Comparison of ENCODE assay signal across 8 cellular contexts in the genomic region with DNA sequence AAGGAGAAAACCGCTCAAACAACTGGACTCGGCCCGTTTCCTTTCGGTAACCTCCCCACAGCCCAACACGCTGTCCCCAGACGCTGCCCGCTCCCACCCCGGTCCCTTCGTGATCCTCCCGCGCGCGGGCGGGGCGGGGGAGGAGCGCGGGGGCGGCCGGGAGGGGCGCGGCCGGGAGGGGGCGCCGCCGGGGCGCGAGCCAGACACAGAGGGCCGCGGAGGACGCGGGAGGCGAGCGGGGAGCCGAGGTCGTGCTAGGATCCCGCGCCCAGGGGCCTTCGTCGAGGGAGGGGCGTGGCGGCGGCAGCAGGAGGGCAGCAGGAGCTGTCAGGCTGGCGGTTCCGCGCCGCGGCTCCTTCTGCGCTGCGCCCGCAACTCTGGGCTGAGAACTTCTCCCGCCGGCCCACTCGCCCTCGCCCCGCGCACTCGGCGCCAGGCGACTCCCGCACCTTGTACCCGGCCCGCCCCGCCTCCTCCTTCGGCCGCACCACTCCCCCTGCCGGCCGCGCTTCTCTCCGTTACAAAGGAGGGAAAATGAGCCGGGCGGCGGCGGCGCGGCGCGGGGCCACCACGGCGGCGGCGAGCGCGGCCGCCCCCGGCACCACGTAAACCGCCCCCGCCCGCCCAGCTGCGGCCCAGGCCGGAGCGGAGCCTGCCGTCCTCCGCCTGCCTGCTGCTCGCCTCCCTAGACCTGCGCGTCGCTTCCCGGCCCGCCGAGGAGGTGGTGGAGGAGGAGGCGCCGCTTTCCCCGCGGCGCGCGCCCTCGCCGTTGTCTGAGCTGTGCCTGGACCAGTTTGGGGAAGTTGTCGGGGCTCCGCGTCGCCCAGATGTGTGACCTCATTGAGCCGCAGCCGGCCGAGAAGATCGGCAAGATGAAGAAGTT. TPM values are rescaled to one million over a fixed set of nuclear protein-coding genes. Genes with fewer than 3 reads are reported as not detected.
DNase-seq lines count a peak whose midpoint lies in the region; ATAC-seq and TF ChIP-seq lines count a peak whose summit lies in the region.

Gene CDK14 (plus strand): TSS at position 521 of the 883 bp plus-strand sequence. CDS start 307 bp downstream, at position 828.

- H3K4me3 ChIP-seq in GM23248: peak within 1 kb of the TSS; percentile 93
- H3K4me3 ChIP-seq in SJCRH30: peak within 1 kb of the TSS; percentile 92
- H3K4me3 ChIP-seq in body of pancreas: peak within 1 kb of the TSS; percentile 59 to 69
- peak within 1 kb of the TSS; percentile 76 for H3K4me3 ChIP-seq in iPS-18a (ENCODE audit: low read length)

- peak in 6 of 7 experiments; percentile 40 to 79 (median 50) for TF ChIP-seq CTCF in body of pancreas (IDR thresholded peaks at IDR 0.05)

- TF ChIP-seq POLR2A in body of pancreas (IDR thresholded peaks at IDR 0.05): peak; percentile 31 to 57 (median 47)

- peaks cover 33% of the 10 kb centered on the region for H3F3A ChIP-seq in GM23248 (ENCODE audit: insufficient read depth)

- H3K4me1 ChIP-seq in GM23248 (ENCODE audit: insufficient read depth) (peaks cover 44% of the 10 kb centered on the region), SJCRH30 (peaks cover 24% of the 10 kb centered on the region), body of pancreas (peaks cover 23% of the 10 kb centered on the region), iPS-18a (ENCODE audit: control insufficient read depth, low read depth, low read length) (no peaks in the 10 kb centered on the region)

- H3K36me3 ChIP-seq in GM23248 (ENCODE audit: low read depth) (no peaks in the 10 kb centered on the region), SJCRH30 (peaks cover 9% of the 10 kb centered on the region), body of pancreas (replicated peaks in 1 of 2; ENCODE audit: insufficient read depth in 1 of 2, low read depth in 2 of 2) (no peaks in the 10 kb centered on the region), iPS-18a (ENCODE audit: control insufficient read depth, low read depth, low read length) (no peaks in the 10 kb centered on the region)

- peaks cover 46% of the 10 kb centered on the region for H3K79me2 ChIP-seq in GM23248 (ENCODE audit: insufficient read depth)

- no peaks in the 10 kb centered on the region for H3K27me3 ChIP-seq in GM23248 (replicated peaks; ENCODE audit: insufficient read depth)
- H3K27me3 ChIP-seq in SJCRH30: no peaks in the 10 kb centered on the region
- H3K27me3 ChIP-seq in body of pancreas: no peaks in the 10 kb centered on the region
- H3K27me3 ChIP-seq in iPS-18a (ENCODE audit: control insufficient read depth, insufficient read depth, low read length): peaks cover 8% of the 10 kb centered on the region

- WGBS in GM23248 (ENCODE audit: low coverage in 1 of 2, low lambda C conversion rate in 2 of 2, missing lambda C conversion rate in 2 of 2), 2 experiments: 0% methylated on average over 59 to 98 of the region's 118 CpGs
- 1% methylated on average over 41 to 98 of the region's 118 CpGs for WGBS in body of pancreas, 2 donors

- H4K20me1 ChIP-seq in GM23248 (ENCODE audit: insufficient read depth): no peaks in the 10 kb centered on the region

- DNase-seq in NCI-H1436 (lab: John Stamatoyannopoulos, UW): peak; percentile 56
- no peak for DNase-seq in NCI-H1436 treated with DMSO at 0.1 percent for 48 hours (lab: John Stamatoyannopoulos, UW)
- peak; percentile 91 for DNase-seq in GM23248
- peak; percentile 63 for DNase-seq in KG1 (lab: John Stamatoyannopoulos, UW)
- DNase-seq in SJCRH30: peak; percentile 86
- peak; percentile 84 to 90 (median 84) for DNase-seq in body of pancreas
- peak; percentile 89 for DNase-seq in sciatic nerve (ENCODE audit: low spot score)

- H3K27ac ChIP-seq in GM23248 (peak within 1 kb of the TSS; percentile 80), SJCRH30 (peak within 1 kb of the TSS; percentile 83), body of pancreas (peak within 1 kb of the TSS; percentile 71 to 84 (median 78)), iPS-18a (ENCODE audit: low read length) (peak within 1 kb of the TSS; percentile 0)

- peak; percentile 87 for ATAC-seq in body of pancreas
- peak; percentile 70 for ATAC-seq in sciatic nerve

- no peaks in the 10 kb centered on the region for H3K9me2 ChIP-seq in GM23248 (ENCODE audit: insufficient read depth)

- H3K9ac ChIP-seq in GM23248 (peak within 1 kb of the TSS; percentile 92), iPS-18a (ENCODE audit: low read length) (peak within 1 kb of the TSS; percentile 75)

- H3K9me3 ChIP-seq in GM23248 (ENCODE audit: low read depth) (no peaks in the 10 kb centered on the region), SJCRH30 (replicated peaks) (no peaks in the 10 kb centered on the region), body of pancreas (no peaks in the 10 kb centered on the region), iPS-18a (ENCODE audit: control insufficient read depth, low read depth, low read length) (no peaks in the 10 kb centered on the region)

- intact Hi-C loops in body of pancreas (cut with DNase I) (no loop called here), sciatic nerve (cut with DNase I) (no loop called here)

- H2AFZ ChIP-seq in GM23248: peak within 1 kb of the TSS; percentile 86

- in situ Hi-C loops in GM23248 (cut with MboI): no loop called here

- peak within 1 kb of the TSS; percentile 99 for H3K4me2 ChIP-seq in GM23248 (ENCODE audit: unreplicated experiment)

RNA-seq across cellular contexts. Expression of gene CDK14, which starts in this region (rescaled TPM):
- total RNA-seq in GM23248 (2014; rRNA removed; shearing (Covaris generic)): 21.2 and 24.9 TPM in 2 replicates
- polyA plus RNA-seq in GM23248 (2016; fragmentation: Nextera tagmentation; extraction: Ambion mirVana): 18.0 and 19.9 TPM in 2 replicates
- 67.6 and 78.2 TPM in 2 replicates for total RNA-seq in SJCRH30 (2014; rRNA removed; shearing (Covaris generic))
- 10 to 100 TPM; 21.8 to 35.6 TPM for total RNA-seq in body of pancreas
- total RNA-seq in sciatic nerve: 79.4 TPM

Comparison
In these comparisons a context has a peak if more than half of its experiments do, and no peak if none do; other contexts are left out.
1. H3K27ac ChIP-seq: peak in every context shown above with its lines; median percentile 83 in SJCRH30; 80 in GM23248; 78 in body of pancreas; 0 in iPS-18a.